In genomic region chr5:102231693-102232619, GRCh38 we compare ENCODE assay signal across 13 cellular contexts.
DNase-seq lines count a peak whose midpoint lies in the region; ATAC-seq and TF ChIP-seq lines count a peak whose summit lies in the region.
"Had no signal": no experiment of that assay in that cellular context is flagged by ENCODE, and none has a peak within 500 bp of the region (broad histone marks: within the 10 kb centered on the region; RNA-seq: fewer than 3 reads in every experiment).

No MANE protein-coding gene starts in this region.

- peaks cover 13% of the 10 kb centered on the region for H3K4me1 Mint-ChIP-seq in activated CD4-positive, alpha-beta T cell treated with anti-CD3 and anti-CD28 coated beads for 36 hours
- peaks cover 12% of the 10 kb centered on the region for H3K4me1 Mint-ChIP-seq in activated CD4-positive, alpha-beta T cell treated with anti-CD3 and anti-CD28 coated beads, Interleukin-2, amount 10 ng/mL, durations not matched to agents 24 days and 14 days
- no peaks in the 10 kb centered on the region for H3K4me1 Mint-ChIP-seq in neural progenitor cell
- H3K4me1 Mint-ChIP-seq: endodermal cell had no signal

- no peak overlapping the region for H3K9ac ChIP-seq in neural progenitor cell

- H3F3A ChIP-seq in neural progenitor cell (ENCODE audit: low read depth) = no peaks in the 10 kb centered on the region

- no peaks in the 10 kb centered on the region for H3K27me3 Mint-ChIP-seq in activated CD4-positive, alpha-beta T cell treated with anti-CD3 and anti-CD28 coated beads for 36 hours
- peaks cover 6% of the 10 kb centered on the region for H3K27me3 Mint-ChIP-seq in activated CD4-positive, alpha-beta T cell treated with anti-CD3 and anti-CD28 coated beads, Interleukin-2, amount 10 ng/mL, durations not matched to agents 24 days and 14 days
- H3K27me3 Mint-ChIP-seq in neural progenitor cell (ENCODE audit: insufficient read depth, low read depth) = no peaks in the 10 kb centered on the region
- H3K27me3 Mint-ChIP-seq: progenitor cell of endocrine pancreas had no signal

- H3K4me3 Mint-ChIP-seq in activated CD4-positive, alpha-beta T cell treated with anti-CD3 and anti-CD28 coated beads for 36 hours = no peak overlapping the region
- no peak overlapping the region for H3K4me3 Mint-ChIP-seq in activated CD4-positive, alpha-beta T cell treated with anti-CD3 and anti-CD28 coated beads, Interleukin-2, amount 10 ng/mL, durations not matched to agents 24 days and 14 days
- H3K4me3 Mint-ChIP-seq in neural progenitor cell = no peak overlapping the region
- H3K4me3 Mint-ChIP-seq: endodermal cell had no signal

- H4K20me1 ChIP-seq in neural progenitor cell (ENCODE audit: low read depth) = no peaks in the 10 kb centered on the region

- H3K4me2 ChIP-seq in neural progenitor cell = no peak overlapping the region
- H3K4me2 ChIP-seq: A549 had no signal

- CTCF ChIA-PET in activated CD4-positive, alpha-beta T cell treated with anti-CD3 and anti-CD28 coated beads for 36 hours (lab: Charles Lee) = interaction anchor here (1.1 to 1.3 kb wide), 2 partner anchors 11 to 64 kb away, joined by 3 to 5 read pairs; partner anchors contain the start of gene SLCO4C1

- no peaks in the 10 kb centered on the region for H3K9me3 Mint-ChIP-seq in activated CD4-positive, alpha-beta T cell treated with anti-CD3 and anti-CD28 coated beads for 36 hours (ENCODE audit: low read depth)
- peaks cover 6% of the 10 kb centered on the region for H3K9me3 Mint-ChIP-seq in activated CD4-positive, alpha-beta T cell treated with anti-CD3 and anti-CD28 coated beads, Interleukin-2, amount 10 ng/mL, durations not matched to agents 24 days and 14 days
- H3K9me3 Mint-ChIP-seq in neural progenitor cell = no peaks in the 10 kb centered on the region
- H3K9me3 Mint-ChIP-seq: endodermal cell had no signal

- no peak overlapping the region for H3K4me3 ChIP-seq in neural progenitor cell
- H3K4me3 ChIP-seq: A549 had no signal

- H3K27ac Mint-ChIP-seq in activated CD4-positive, alpha-beta T cell treated with anti-CD3 and anti-CD28 coated beads for 36 hours = no peak overlapping the region
- H3K27ac Mint-ChIP-seq in activated CD4-positive, alpha-beta T cell treated with anti-CD3 and anti-CD28 coated beads, Interleukin-2, amount 10 ng/mL, durations not matched to agents 24 days and 14 days = no peak overlapping the region
- H3K27ac Mint-ChIP-seq in neural progenitor cell = no peak overlapping the region
- H3K27ac Mint-ChIP-seq: endodermal cell, progenitor cell of endocrine pancreas had no signal

- no peaks in the 10 kb centered on the region for H3K36me3 ChIP-seq in neural progenitor cell

- TF ChIP-seq CTCF in neural progenitor cell (IDR thresholded peaks at IDR 0.05) = no peak

- H3K36me3 Mint-ChIP-seq in activated CD4-positive, alpha-beta T cell treated with anti-CD3 and anti-CD28 coated beads for 36 hours (ENCODE audit: low read depth) = no peaks in the 10 kb centered on the region
- no peaks in the 10 kb centered on the region for H3K36me3 Mint-ChIP-seq in activated CD4-positive, alpha-beta T cell treated with anti-CD3 and anti-CD28 coated beads, Interleukin-2, amount 10 ng/mL, durations not matched to agents 24 days and 14 days (ENCODE audit: low read depth)
- no peaks in the 10 kb centered on the region for H3K36me3 Mint-ChIP-seq in neural progenitor cell

- H3K9me3 ChIP-seq in neural progenitor cell (ENCODE audit: low read depth) = no peaks in the 10 kb centered on the region
- H3K9me3 ChIP-seq: A549 had no signal

- no peak overlapping the region for H3K27ac ChIP-seq in neural progenitor cell
- H3K27ac ChIP-seq: A549 had no signal

- peak; percentile 32 for DNase-seq in activated CD4-positive, alpha-beta T cell treated with anti-CD3 and anti-CD28 coated beads for 36 hours
- DNase-seq in activated CD4-positive, alpha-beta T cell treated with anti-CD3 and anti-CD28 coated beads, Interleukin-2, amount 10 ng/mL, durations not matched to agents 24 days and 14 days = no peak
- DNase-seq in neural progenitor cell (ENCODE audit: low spot score) (peak; percentile 2), mucosa of gallbladder (ENCODE audit: low spot score) (no peak), DMS153 treated with DMSO at 0.1 percent for 48 hours (lab: John Stamatoyannopoulos, UW; ENCODE audit: unreplicated experiment) (no peak), NCI-H774 (lab: John Stamatoyannopoulos, UW) (no peak)
- DNase-seq: activated naive CD4-positive, alpha-beta T cell; endodermal cell; NCI-H2171 treated with DMSO at 0.1 percent for 48 hours had no signal

- intact Hi-C loops in activated CD4-positive, alpha-beta T cell treated with anti-CD3 and anti-CD28 coated beads for 36 hours (cut with DNase I, micrococcal nuclease) = no loop called here
- intact Hi-C loops in activated CD4-positive, alpha-beta T cell treated with anti-CD3 and anti-CD28 coated beads, Interleukin-2, amount 10 ng/mL, durations not matched to agents 24 days and 14 days (cut with micrococcal nuclease) = no loop called here

- no peaks in the 10 kb centered on the region for H3K4me1 ChIP-seq in neural progenitor cell
- H3K4me1 ChIP-seq: A549 had no signal

- no peak overlapping the region for H2AFZ ChIP-seq in neural progenitor cell (replicated peaks)

- H3K27me3 ChIP-seq in neural progenitor cell = no peaks in the 10 kb centered on the region

- peak; percentile 81 for ATAC-seq in activated CD4-positive, alpha-beta T cell treated with anti-CD3 and anti-CD28 coated beads for 36 hours
- ATAC-seq in GM21825 (IDR thresholded peaks at IDR 0.05; ENCODE audit: unreplicated experiment) = peak; percentile 61
- ATAC-seq in HG03460 (IDR thresholded peaks at IDR 0.05; ENCODE audit: unreplicated experiment) = peak; percentile 77
- ATAC-seq: A549 had no signal

- POLR2A ChIA-PET in activated CD4-positive, alpha-beta T cell treated with anti-CD3 and anti-CD28 coated beads for 36 hours (lab: Charles Lee) = no interaction called here

- H3K79me2 ChIP-seq in neural progenitor cell (ENCODE audit: low read depth) = no peaks in the 10 kb centered on the region

Comparison
In these comparisons a context has a peak if more than half of its experiments do, and no peak if none do; other contexts are left out.
1. DNase-seq: peak in activated CD4-positive, alpha-beta T cell treated with anti-CD3 and anti-CD28 coated beads for 36 hours (single experiment) and neural progenitor cell (single experiment); none in activated CD4-positive, alpha-beta T cell treated with anti-CD3 and anti-CD28 coated beads, Interleukin-2, amount 10 ng/mL, durations not matched to agents 24 days and 14 days (single experiment), mucosa of gallbladder (single experiment), DMS153 treated with DMSO at 0.1 percent for 48 hours (single experiment) and NCI-H774 (single experiment).
2. Peak in every context shown above with its lines, with median percentiles within 50 percentile points of each other: ATAC-seq.